Comparison of ENCODE assay signal across 10 cellular contexts in genomic region chr19:15210323-15210774, GRCh38. TPM values are rescaled to one million over a fixed set of nuclear protein-coding genes. Genes with fewer than 3 reads are reported as not detected.
DNase-seq lines count a peak whose midpoint lies in the region; ATAC-seq and TF ChIP-seq lines count a peak whose summit lies in the region.
"Had no signal": no experiment of that assay in that cellular context is flagged by ENCODE, and none has a peak within 500 bp of the region (broad histone marks: within the 10 kb centered on the region; RNA-seq: fewer than 3 reads in every experiment).

No MANE protein-coding gene starts in this region.

- 43% methylated on average over 4 of the region's 5 CpGs for WGBS in smooth muscle cell (ENCODE audit: low lambda C conversion rate)

- no peak overlapping the region for H2AFZ ChIP-seq in smooth muscle cell (ENCODE audit: low read depth)

- H3K27ac ChIP-seq in foreskin keratinocyte (no peak overlapping the region), smooth muscle cell (ENCODE audit: low read depth) (peak overlapping the region; percentile 43)

- peak overlapping the region; percentile 44 for H3K4me2 ChIP-seq in smooth muscle cell

- H4K20me1 ChIP-seq in smooth muscle cell (ENCODE audit: low read depth), result no peaks in the 10 kb centered on the region

- DNase-seq in GOT3 (lab: John Stamatoyannopoulos, UW) (peak; percentile 41), SKM-1 (lab: John Stamatoyannopoulos, UW; ENCODE audit: unreplicated experiment) (peak; percentile 88), foreskin keratinocyte (no peak), smooth muscle cell (lab: John Stamatoyannopoulos, UW; ENCODE audit: unreplicated experiment) (no peak), NCI-H2227 (lab: John Stamatoyannopoulos, UW; ENCODE audit: unreplicated experiment) (no peak), COLO829 (ENCODE audit: low spot score) (no peak), pons (ENCODE audit: low spot score) (no peak)
- DNase-seq: activated CD4-positive, CD25-positive, alpha-beta regulatory T cell treated with anti-CD3 and anti-CD28 coated beads, Interleukin-2, amount 50 U/mL, for 72 hours; NCI-H1694 treated with DMSO at 0.1 percent for 48 hours had no signal

- H3K27me3 ChIP-seq in foreskin keratinocyte (no peaks in the 10 kb centered on the region), smooth muscle cell (ENCODE audit: low read depth) (no peaks in the 10 kb centered on the region)

- H3K9ac ChIP-seq in smooth muscle cell (ENCODE audit: low read depth), result no peak overlapping the region

- no peak overlapping the region for H3K4me3 ChIP-seq in smooth muscle cell

- no peaks in the 10 kb centered on the region for H3F3A ChIP-seq in smooth muscle cell (ENCODE audit: low read depth)

- H3K9me3 ChIP-seq in smooth muscle cell (replicated peaks; ENCODE audit: low read depth), result no peaks in the 10 kb centered on the region

- no peaks in the 10 kb centered on the region for H3K36me3 ChIP-seq in smooth muscle cell (ENCODE audit: low read depth)

- ATAC-seq in foreskin keratinocyte (peak; percentile 43), GM18909 (IDR thresholded peaks at IDR 0.05; ENCODE audit: poor library complexity, unreplicated experiment) (no peak)

- TF ChIP-seq CTCF in foreskin keratinocyte (conservative IDR thresholded peaks at IDR 0.05) (no peak), smooth muscle cell (IDR thresholded peaks at IDR 0.05; ENCODE audit: borderline replicate concordance, insufficient read depth, poor library complexity, severe bottlenecking) (no peak)

- no peaks in the 10 kb centered on the region for H3K4me1 ChIP-seq in foreskin keratinocyte
- H3K4me1 ChIP-seq in smooth muscle cell (ENCODE audit: low read depth), result no peaks in the 10 kb centered on the region

- H3K79me2 ChIP-seq in smooth muscle cell (ENCODE audit: low read depth), result no peaks in the 10 kb centered on the region

RNA-seq across cellular contexts. Expression of gene NOTCH3, which starts 9.6 kb away (rescaled TPM):
- 0.21 and 0.24 TPM in 2 replicates for total RNA-seq in foreskin keratinocyte
- polyA plus RNA-seq in foreskin keratinocyte, result 0.04 and 0.09 TPM in 2 replicates
- total RNA-seq in smooth muscle cell, result 56.6 and 72.0 TPM in 2 replicates
- polyA plus RNA-seq in smooth muscle cell, result 92.5 and 122 TPM in 2 replicates

RNA-seq across cellular contexts. Expression of gene EPHX3, which starts 21.9 kb away (rescaled TPM):
- total RNA-seq in foreskin keratinocyte (0.10 TPM in 1 of 2 replicates, not detected in the other), smooth muscle cell (3.6 and 4.0 TPM in 2 replicates)
- polyA plus RNA-seq in foreskin keratinocyte (0.06 and 0.12 TPM in 2 replicates), smooth muscle cell (3.1 and 10.3 TPM in 2 replicates)

Comparison
In these comparisons a context has a peak if more than half of its experiments do, and no peak if none do; other contexts are left out.
1. DNase-seq: peak in GOT3 (single experiment) and SKM-1 (single experiment); none in foreskin keratinocyte (0 of 2), smooth muscle cell (single experiment), NCI-H2227 (single experiment), COLO829 (single experiment) and pons (single experiment).
2. RNA of gene NOTCH3, which starts 9.6 kb away (total RNA-seq): 56.6 to 72.0 TPM in smooth muscle cell; 0.21 to 0.24 TPM in foreskin keratinocyte; every median in the first group is over 10 times any median in the second.